Comparison of ENCODE assay signal across 8 cellular contexts in the genomic region with DNA sequence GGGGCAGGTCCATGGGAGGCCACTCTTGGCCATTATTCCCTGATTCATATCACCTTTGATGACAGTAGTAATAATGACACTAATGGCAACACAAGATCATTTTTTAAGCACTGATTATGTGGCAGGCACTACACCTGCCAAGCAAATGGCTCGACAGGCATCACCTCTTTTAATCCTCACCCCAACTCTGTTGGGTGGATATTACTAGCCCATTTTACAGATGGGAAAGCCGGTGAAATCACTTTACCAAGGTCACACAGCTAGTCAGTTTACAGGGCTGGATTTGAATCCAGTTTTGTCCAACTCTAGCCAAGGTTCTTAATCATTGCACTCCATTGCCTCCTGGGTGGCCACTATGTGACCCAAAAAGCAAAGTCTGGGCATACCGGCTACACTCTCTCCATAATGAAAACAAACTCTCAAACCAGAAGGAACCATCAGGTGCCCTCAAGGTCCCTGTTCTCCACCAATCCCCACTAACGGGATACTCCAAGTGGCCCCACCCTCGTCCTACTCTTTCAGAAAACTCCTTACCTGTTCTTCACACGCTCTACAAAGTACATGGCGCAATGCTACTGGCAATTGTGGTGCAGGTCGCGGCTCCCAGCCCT. TPM values are rescaled to one million over a fixed set of nuclear protein-coding genes. Genes with fewer than 3 reads are reported as not detected.
DNase-seq lines count a peak whose midpoint lies in the region; ATAC-seq, FAIRE-seq and TF ChIP-seq lines count a peak whose summit lies in the region.

No MANE protein-coding gene starts in this region.

- no peaks in the 10 kb centered on the region for H3K27me3 ChIP-seq in HUES64 (ENCODE audit: insufficient read depth, low read length)
- no peaks in the 10 kb centered on the region for H3K27me3 ChIP-seq in ascending aorta
- no peaks in the 10 kb centered on the region for H3K27me3 ChIP-seq in keratinocyte (ENCODE audit: control insufficient read depth, extremely low read depth, insufficient read depth, low read length)

- H3K4me2 ChIP-seq in keratinocyte (ENCODE audit: control insufficient read depth, extremely low read depth, insufficient read depth, low read depth, low read length), result peak overlapping the region; percentile 72

- H3K79me2 ChIP-seq in keratinocyte (ENCODE audit: control insufficient read depth, insufficient read depth, low read length), result peaks cover 54% of the 10 kb centered on the region

- peak; percentile 52 for DNase-seq in ELR (ENCODE audit: low read depth)
- no peak for DNase-seq in ascending aorta (ENCODE audit: low spot score in 2 of 2)
- no peak for DNase-seq in keratinocyte (ENCODE audit: low read depth, low spot score)
- no peak for DNase-seq in substantia nigra (lab: John Stamatoyannopoulos, UW)
- no peak for DNase-seq in activated CD8-positive, alpha-beta memory T cell treated with anti-CD3 and anti-CD28 coated beads, Interleukin-2, amount 50 U/mL, for 48 hours

- H3K36me3 ChIP-seq in HUES64 (ENCODE audit: insufficient read depth, low read length) (no peaks in the 10 kb centered on the region), ascending aorta (no peaks in the 10 kb centered on the region), keratinocyte (ENCODE audit: control insufficient read depth in 2 of 2, extremely low read depth in 1 of 2, insufficient read depth in 2 of 2, low read length in 2 of 2) (no peaks in the 10 kb centered on the region)

- H3K9ac ChIP-seq in HUES64 (ENCODE audit: low read depth, low read length) (peak overlapping the region; percentile 80), keratinocyte (ENCODE audit: control insufficient read depth, extremely low read depth, insufficient read depth, low read length) (peak overlapping the region; percentile 83)

- H3K27ac ChIP-seq in HUES64 (ENCODE audit: low read depth, low read length) (peak overlapping the region; percentile 76), ascending aorta (peak overlapping the region; percentile 81), keratinocyte (ENCODE audit: control insufficient read depth, insufficient read depth, low read length) (peak overlapping the region; percentile 69), substantia nigra (ENCODE audit: low read depth, low read length, poor library complexity, severe bottlenecking) (peak overlapping the region; percentile 81)

- 22% methylated on average over 9 of the region's 9 CpGs for WGBS in HUES64

- H2AFZ ChIP-seq in keratinocyte (ENCODE audit: control insufficient read depth, low read length), result peak overlapping the region; percentile 94

- FAIRE-seq in keratinocyte (lab: Jason Lieb, UNC), result no peak

- dilution Hi-C loops in keratinocyte (cut with MboI; ENCODE audit: extremely low pct_ligation_motif_present, low sequenced_read_pairs), result no loop called here

- no peaks in the 10 kb centered on the region for H4K20me1 ChIP-seq in keratinocyte (ENCODE audit: control insufficient read depth, extremely low read depth, insufficient read depth, low read length)

- no peaks in the 10 kb centered on the region for H3K9me3 ChIP-seq in HUES64 (ENCODE audit: insufficient read depth, low read depth, low read length)
- H3K9me3 ChIP-seq in ascending aorta, result no peaks in the 10 kb centered on the region
- H3K9me3 ChIP-seq in keratinocyte (ENCODE audit: control insufficient read depth, low read depth, low read length), result no peaks in the 10 kb centered on the region

- peak overlapping the region; percentile 90 for H3K4me3 ChIP-seq in HUES64 (ENCODE audit: low read length)
- H3K4me3 ChIP-seq in ascending aorta, result peak overlapping the region; percentile 92 to 95
- H3K4me3 ChIP-seq in keratinocyte (ENCODE audit: control insufficient read depth in 2 of 3, extremely low read depth in 1 of 3, insufficient read depth in 2 of 3, low read depth in 1 of 3, low read length in 3 of 3), result peak overlapping the region; percentile 73 to 95 (median 93)

- ATAC-seq in GM19452 (IDR thresholded peaks at IDR 0.05; ENCODE audit: unreplicated experiment) (no peak), GM18858 (IDR thresholded peaks at IDR 0.05; ENCODE audit: unreplicated experiment) (no peak)

- intact Hi-C loops in ascending aorta (cut with DNase I), result loop anchor here (10.0 kb wide), 1 partner anchor 624 kb away; no protein-coding TSS in a partner anchor

- TF ChIP-seq CTCF in ascending aorta (IDR thresholded peaks at IDR 0.05) (no peak), keratinocyte (optimal IDR thresholded peaks at IDR 0.05 in 1 of 3, IDR thresholded peaks at IDR 0.05 in 1 of 3, conservative IDR thresholded peaks at IDR 0.05 in 1 of 3; ENCODE audit: extremely low read depth in 1 of 3, insufficient read depth in 2 of 3, low read length in 3 of 3) (no peak)

- no peaks in the 10 kb centered on the region for H3K9me1 ChIP-seq in keratinocyte (ENCODE audit: control insufficient read depth, extremely low read depth, insufficient read depth, low read length)

- H3K4me1 ChIP-seq in HUES64 (ENCODE audit: insufficient read depth, low read length), result peaks cover 3% of the 10 kb centered on the region; the same call in 1 of the 2 replicates
- peaks cover 4 to 15% of the 10 kb centered on the region in 2 donors for H3K4me1 ChIP-seq in ascending aorta
- peaks cover 8% of the 10 kb centered on the region for H3K4me1 ChIP-seq in keratinocyte (ENCODE audit: control insufficient read depth, extremely low read depth, insufficient read depth, low read length)

RNA-seq across cellular contexts. Expression of gene CDK5RAP2, which starts 0.7 kb away (rescaled TPM):
- polyA plus RNA-seq in HUES64 (2013, experiment 1 of 2), result 35.0 TPM
- 35.6 TPM for polyA plus RNA-seq in HUES64 (2013, experiment 2 of 2)
- total RNA-seq in ascending aorta, result 33.6 TPM
- 22.4 to 28.5 TPM (median 23.5 TPM) in 3 replicates for polyA plus RNA-seq in keratinocyte
- polyA plus RNA-seq in keratinocyte (2011; ENCODE audit: low read depth), result 27.5 TPM
- polyA plus RNA-seq in keratinocyte (2011; cell fraction: cytosol; rRNA removed), result 20.1 and 20.3 TPM in 2 replicates
- 59.2 and 60.4 TPM in 2 replicates for polyA plus RNA-seq in keratinocyte (2011; cell fraction: nucleus; rRNA removed)
- polyA plus RNA-seq in keratinocyte (2012; ENCODE audit: low replicate concordance), result 13.5 and 24.7 TPM in 2 replicates
- 24.5 to 49.3 TPM (median 32.8 TPM) in 3 replicates for polyA minus RNA-seq in keratinocyte
- 14.6 TPM for polyA minus RNA-seq in keratinocyte (2011; cell fraction: cytosol; rRNA and poly(A)+ RNA removed)
- 40.6 and 70.7 TPM in 2 replicates for polyA minus RNA-seq in keratinocyte (2011; cell fraction: nucleus; rRNA and poly(A)+ RNA removed)
